23 cellular contexts compared by ENCODE assay signal in genomic region chr2:31054817-31055216, GRCh38.
"Had no signal": no experiment of that assay in that cellular context is flagged by ENCODE, and none has a peak within 500 bp of the region (broad histone marks: within the 10 kb centered on the region; RNA-seq: fewer than 3 reads in every experiment).

No MANE protein-coding gene starts in this region.

- H3K4me1 Mint-ChIP-seq: activated CD4-positive, alpha-beta T cell treated with anti-CD3 and anti-CD28 coated beads, Interleukin-2, amount 10 ng/mL, durations not matched to agents 7 days and 5 days; activated naive CD4-positive, alpha-beta T cell treated with anti-CD3 and anti-CD28 coated beads, Interleukin-2, amount 10 ng/mL, durations not matched to agents 7 days and 5 days had no signal

- H3K9me3 Mint-ChIP-seq: activated CD4-positive, alpha-beta memory T cell treated with anti-CD3 and anti-CD28 coated beads for 36 hours; activated CD4-positive, alpha-beta T cell treated with anti-CD3 and anti-CD28 coated beads, Interleukin-2, amount 10 ng/mL, durations not matched to agents 7 days and 5 days; activated naive CD4-positive, alpha-beta T cell treated with anti-CD3 and anti-CD28 coated beads, Interleukin-2, amount 10 ng/mL, durations not matched to agents 7 days and 5 days; activated naive CD8-positive, alpha-beta T cell treated with anti-CD3 and anti-CD28 coated beads for 36 hours; activated T-helper 17 cell treated with anti-CD3 and anti-CD28 coated beads, Interleukin-2, amount 50 U/mL, for 72 hours had no signal

- H3K27me3 Mint-ChIP-seq: activated CD4-positive, alpha-beta memory T cell treated with anti-CD3 and anti-CD28 coated beads for 36 hours; activated CD4-positive, alpha-beta T cell treated with anti-CD3 and anti-CD28 coated beads, Interleukin-2, amount 10 ng/mL, durations not matched to agents 7 days and 5 days; activated naive CD4-positive, alpha-beta T cell treated with anti-CD3 and anti-CD28 coated beads, Interleukin-2, amount 10 ng/mL, durations not matched to agents 7 days and 5 days; activated naive CD8-positive, alpha-beta T cell treated with anti-CD3 and anti-CD28 coated beads for 36 hours had no signal

- ATAC-seq: activated T-helper 17 cell treated with anti-CD3 and anti-CD28 coated beads, Interleukin-2, amount 50 U/mL, for 72 hours; Panc1 had no signal

- DNase-seq: activated CD4-positive, alpha-beta memory T cell treated with anti-CD3 and anti-CD28 coated beads for 36 hours; activated CD4-positive, alpha-beta T cell treated with anti-CD3 and anti-CD28 coated beads, Interleukin-2, amount 10 ng/mL, durations not matched to agents 7 days and 5 days; activated CD4-positive, CD25-positive, alpha-beta regulatory T cell; activated gamma-delta T cell; activated naive CD4-positive, alpha-beta T cell treated with anti-CD3 and anti-CD28 coated beads, Interleukin-2, amount 10 ng/mL, durations not matched to agents 7 days and 5 days; activated naive CD8-positive, alpha-beta T cell treated with anti-CD3 and anti-CD28 coated beads for 36 hours; activated T-cell treated with anti-CD3 and anti-CD28 coated beads for 4 hours; activated T-cell treated with anti-CD3 and anti-CD28 coated beads, Interleukin-2, amount 50 U/mL, for 48 hours; caudate nucleus; KG1; NCI-H1092; NCI-H1930; NCI-H2107; NCI-H2171 treated with DMSO at 0.1 percent for 48 hours; NCI-H226; NCI-H510A; NCI-H526 treated with DMSO at 0.1 percent for 48 hours; NCI-H82; SIG-M5; T-helper 2 cell; T1000 had no signal

- H3K4me3 Mint-ChIP-seq: activated CD4-positive, alpha-beta memory T cell treated with anti-CD3 and anti-CD28 coated beads for 36 hours; activated CD4-positive, alpha-beta T cell treated with anti-CD3 and anti-CD28 coated beads, Interleukin-2, amount 10 ng/mL, durations not matched to agents 7 days and 5 days; activated naive CD4-positive, alpha-beta T cell treated with anti-CD3 and anti-CD28 coated beads, Interleukin-2, amount 10 ng/mL, durations not matched to agents 7 days and 5 days; activated naive CD8-positive, alpha-beta T cell treated with anti-CD3 and anti-CD28 coated beads for 36 hours; activated T-helper 17 cell treated with anti-CD3 and anti-CD28 coated beads, Interleukin-2, amount 50 U/mL, for 72 hours had no signal

- H3K36me3 Mint-ChIP-seq: activated CD4-positive, alpha-beta memory T cell treated with anti-CD3 and anti-CD28 coated beads for 36 hours; activated naive CD4-positive, alpha-beta T cell treated with anti-CD3 and anti-CD28 coated beads, Interleukin-2, amount 10 ng/mL, durations not matched to agents 7 days and 5 days; activated naive CD8-positive, alpha-beta T cell treated with anti-CD3 and anti-CD28 coated beads for 36 hours had no signal

- H3K27ac Mint-ChIP-seq: activated CD4-positive, alpha-beta memory T cell treated with anti-CD3 and anti-CD28 coated beads for 36 hours; activated CD4-positive, alpha-beta T cell treated with anti-CD3 and anti-CD28 coated beads, Interleukin-2, amount 10 ng/mL, durations not matched to agents 7 days and 5 days; activated naive CD4-positive, alpha-beta T cell treated with anti-CD3 and anti-CD28 coated beads, Interleukin-2, amount 10 ng/mL, durations not matched to agents 7 days and 5 days; activated naive CD8-positive, alpha-beta T cell treated with anti-CD3 and anti-CD28 coated beads for 36 hours; activated T-helper 17 cell treated with anti-CD3 and anti-CD28 coated beads, Interleukin-2, amount 50 U/mL, for 72 hours had no signal
